18 cellular contexts compared by ENCODE assay signal in genomic region chr1:247421074-247421473, GRCh38. TPM values are rescaled to one million over a fixed set of nuclear protein-coding genes. Genes with fewer than 3 reads are reported as not detected.
DNase-seq lines count a peak whose midpoint lies in the region; ATAC-seq and TF ChIP-seq lines count a peak whose summit lies in the region.
"Had no signal": no experiment of that assay in that cellular context is flagged by ENCODE, and none has a peak within 500 bp of the region (broad histone marks: within the 10 kb centered on the region; RNA-seq: fewer than 3 reads in every experiment).

No MANE protein-coding gene starts in this region.

- H3K4me1 Mint-ChIP-seq in CD14-positive monocyte, result peaks cover 74% of the 10 kb centered on the region
- peaks cover 15 to 76% (median 51%) of the 10 kb centered on the region in 7 donors for H3K4me1 Mint-ChIP-seq in naive thymus-derived CD4-positive, alpha-beta T cell

- peaks cover 0 to 3% (median 0%) of the 10 kb centered on the region in 7 donors for H3K9me3 Mint-ChIP-seq in CD14-positive monocyte
- no peaks in the 10 kb centered on the region for H3K9me3 Mint-ChIP-seq in naive thymus-derived CD4-positive, alpha-beta T cell
- H3K9me3 Mint-ChIP-seq: stimulated activated memory B cell treated with anti-CD40 and anti-IgM and Interleukin-4, amounts not matched to agents 10 μg/mL and 1 μg/mL and 100 μg/mL, for 72 hours; T-helper 1 cell treated with Interleukin-12 subunit alpha and Interleukin-12 subunit beta and Interleukin-4 antibody, amounts not matched to agents 30 μg/mL and 1 μg/mL, for 36 hours had no signal

- peaks cover 0 to 32% (median 0%) of the 10 kb centered on the region in 3 experiments for H3K36me3 ChIP-seq in naive thymus-derived CD4-positive, alpha-beta T cell (ENCODE audit: control insufficient read depth in 2 of 3, insufficient read depth in 3 of 3, low read length in 3 of 3)
- H3K36me3 ChIP-seq in vagina (no peaks in the 10 kb centered on the region), esophagus squamous epithelium (no peaks in the 10 kb centered on the region)
- H3K36me3 ChIP-seq: colonic mucosa had no signal

- intact Hi-C loops in CD14-positive monocyte (cut with micrococcal nuclease) (loop anchor here (5.0 to 10.0 kb wide), 2 partner anchors 34 to 64 kb away; no protein-coding TSS in a partner anchor), vagina (cut with DNase I) (no loop called here), esophagus squamous epithelium (cut with DNase I) (no loop called here)
- intact Hi-C loops in naive thymus-derived CD4-positive, alpha-beta T cell (cut with micrococcal nuclease), result no loop called here

- DNase-seq in CD14-positive monocyte (ENCODE audit: low spot score) (peak; percentile 52), GM19240 (ENCODE audit: insufficient read length, low spot score) (no peak), NCI-H2081 (lab: John Stamatoyannopoulos, UW) (no peak), vagina (ENCODE audit: extremely low spot score in 2 of 2) (no peak), esophagus squamous epithelium (lab: John Stamatoyannopoulos, UW) (no peak)
- peak; percentile 19 for DNase-seq in activated T-helper 9 cell treated with anti-CD3 and anti-CD28 coated beads, Interleukin-2, amount 50 U/mL, for 16 hours (ENCODE audit: low read depth)
- DNase-seq in naive thymus-derived CD4-positive, alpha-beta T cell, result no peak
- DNase-seq: colonic mucosa, NCI-H1436, NCI-H526 treated with DMSO at 0.1 percent for 48 hours had no signal

- peak; percentile 52 for ATAC-seq in GM19351 (IDR thresholded peaks at IDR 0.05; ENCODE audit: unreplicated experiment)
- ATAC-seq in naive thymus-derived CD4-positive, alpha-beta T cell, result peak; percentile 60
- ATAC-seq: stimulated activated memory B cell treated with anti-CD40 and anti-IgM and Interleukin-4, amounts not matched to agents 10 μg/mL and 1 μg/mL and 100 μg/mL, for 72 hours had no signal

- H3K4me3 Mint-ChIP-seq in CD14-positive monocyte, result peak overlapping the region; percentile 92 to 95
- H3K4me3 Mint-ChIP-seq in naive thymus-derived CD4-positive, alpha-beta T cell, result peak overlapping the region in 8 of 10 donors; percentile 34 to 52 (median 42)
- H3K4me3 Mint-ChIP-seq: stimulated activated memory B cell treated with anti-CD40 and anti-IgM and Interleukin-4, amounts not matched to agents 10 μg/mL and 1 μg/mL and 100 μg/mL, for 72 hours; T-helper 1 cell treated with Interleukin-12 subunit alpha and Interleukin-12 subunit beta and Interleukin-4 antibody, amounts not matched to agents 30 μg/mL and 1 μg/mL, for 36 hours had no signal

- H3K27ac ChIP-seq in naive thymus-derived CD4-positive, alpha-beta T cell (ENCODE audit: low read depth, low read length), result no peak overlapping the region
- H3K27ac ChIP-seq in vagina (no peak overlapping the region), esophagus squamous epithelium (no peak overlapping the region)
- H3K27ac ChIP-seq: C4-2B, colonic mucosa had no signal

- POLR2A ChIA-PET in naive thymus-derived CD4-positive, alpha-beta T cell (lab: Charles Lee), result interaction anchor here (1.1 kb wide), 1 partner anchor 23 kb away, joined by 3 read pairs; no protein-coding TSS in a partner anchor

- peaks cover 85% of the 10 kb centered on the region in 2 donors for H3K36me3 Mint-ChIP-seq in CD14-positive monocyte
- peaks cover 2 to 62% (median 47%) of the 10 kb centered on the region in 5 donors for H3K36me3 Mint-ChIP-seq in naive thymus-derived CD4-positive, alpha-beta T cell

- TF ChIP-seq POLR2A in vagina (IDR thresholded peaks at IDR 0.05) (no peak), esophagus squamous epithelium (IDR thresholded peaks at IDR 0.05) (no peak)

- peaks cover 0 to 4% (median 0%) of the 10 kb centered on the region in 3 donors for H3K27me3 Mint-ChIP-seq in CD14-positive monocyte (ENCODE audit: low read depth in 3 of 3)
- H3K27me3 Mint-ChIP-seq in naive thymus-derived CD4-positive, alpha-beta T cell, result peaks cover 0 to 14% (median 0%) of the 10 kb centered on the region in 5 donors
- H3K27me3 Mint-ChIP-seq: stimulated activated memory B cell treated with anti-CD40 and anti-IgM and Interleukin-4, amounts not matched to agents 10 μg/mL and 1 μg/mL and 100 μg/mL, for 72 hours had no signal

- no peak for TF ChIP-seq CTCF in CD14-positive monocyte (IDR thresholded peaks at IDR 0.05)
- no peak for TF ChIP-seq CTCF in vagina (IDR thresholded peaks at IDR 0.05)
- TF ChIP-seq CTCF in esophagus squamous epithelium (IDR thresholded peaks at IDR 0.05), result no peak

- no peak overlapping the region for H3K4me3 ChIP-seq in naive thymus-derived CD4-positive, alpha-beta T cell (ENCODE audit: low read length)
- H3K4me3 ChIP-seq in vagina (no peak overlapping the region), esophagus squamous epithelium (no peak overlapping the region)
- H3K4me3 ChIP-seq: colonic mucosa had no signal

- peak overlapping the region; percentile 57 to 99 (median 88) for H3K27ac Mint-ChIP-seq in CD14-positive monocyte
- peak overlapping the region in 5 of 9 donors; percentile 11 to 63 (median 25) for H3K27ac Mint-ChIP-seq in naive thymus-derived CD4-positive, alpha-beta T cell
- H3K27ac Mint-ChIP-seq: stimulated activated memory B cell treated with anti-CD40 and anti-IgM and Interleukin-4, amounts not matched to agents 10 μg/mL and 1 μg/mL and 100 μg/mL, for 72 hours; T-helper 1 cell treated with Interleukin-12 subunit alpha and Interleukin-12 subunit beta and Interleukin-4 antibody, amounts not matched to agents 30 μg/mL and 1 μg/mL, for 36 hours had no signal

- H3K27me3 ChIP-seq in naive thymus-derived CD4-positive, alpha-beta T cell (ENCODE audit: control insufficient read depth in 2 of 2, insufficient read depth in 2 of 2, low read length in 2 of 2), result no peaks in the 10 kb centered on the region
- H3K27me3 ChIP-seq in vagina (no peaks in the 10 kb centered on the region), esophagus squamous epithelium (no peaks in the 10 kb centered on the region)
- H3K27me3 ChIP-seq: colonic mucosa had no signal

- H3K9me3 ChIP-seq in naive thymus-derived CD4-positive, alpha-beta T cell (ENCODE audit: control insufficient read depth in 2 of 3, low read length in 3 of 3), result no peaks in the 10 kb centered on the region
- H3K9me3 ChIP-seq in vagina, result no peaks in the 10 kb centered on the region
- H3K9me3 ChIP-seq in esophagus squamous epithelium, result no peaks in the 10 kb centered on the region
- H3K9me3 ChIP-seq: colonic mucosa had no signal

- peaks cover 9 to 22% of the 10 kb centered on the region in 2 donors for H3K4me1 ChIP-seq in naive thymus-derived CD4-positive, alpha-beta T cell (ENCODE audit: control insufficient read depth in 2 of 2, insufficient read depth in 2 of 2, low read length in 2 of 2)
- H3K4me1 ChIP-seq in vagina (no peaks in the 10 kb centered on the region), esophagus squamous epithelium (no peaks in the 10 kb centered on the region)
- H3K4me1 ChIP-seq: colonic mucosa had no signal

- WGBS in esophagus squamous epithelium, 2 donors, result 57 to 64% methylated on average over 2 of the region's 2 CpGs

- CTCF ChIA-PET in naive thymus-derived CD4-positive, alpha-beta T cell (lab: Charles Lee), result interaction anchor here (1.7 to 2.3 kb wide), 2 partner anchors 31 to 48 kb away, joined by 6 to 9 read pairs; no protein-coding TSS in a partner anchor

RNA-seq across cellular contexts. Expression of gene NLRP3, which starts 5.1 kb away (rescaled TPM):
- 10 to 100 TPM; 56.2 to 61.9 TPM for polyA plus RNA-seq in CD14-positive monocyte
- total RNA-seq in naive thymus-derived CD4-positive, alpha-beta T cell, result 10 to 100 TPM in 2 of 5 experiments, 1 to 10 TPM in 2, under 1 TPM in 1; 0.70 to 90.6 (median 4.6) TPM
- 1 to 10 TPM; 1.4 to 4.6 TPM for polyA plus RNA-seq in naive thymus-derived CD4-positive, alpha-beta T cell
- total RNA-seq in vagina, result 1.7 TPM
- 1 to 10 TPM in 3 of 4 donors, under 1 TPM in 1; 0.57 to 2.3 (median 1.8) TPM for total RNA-seq in esophagus squamous epithelium
- total RNA-seq: G401, myocyte, pulmonary artery endothelial cell had no signal

RNA-seq across cellular contexts. Expression of gene OR2B11, which starts 36.8 kb away (rescaled TPM):
- under 1 TPM; 0.09 to 0.21 TPM for polyA plus RNA-seq in CD14-positive monocyte
- total RNA-seq in naive thymus-derived CD4-positive, alpha-beta T cell, result not detected
- under 1 TPM in 1 of 2 donors, not detected in 1; 0.12 TPM for polyA plus RNA-seq in naive thymus-derived CD4-positive, alpha-beta T cell
- total RNA-seq in vagina (not detected), esophagus squamous epithelium (not detected)
- total RNA-seq: colonic mucosa, G401, myocyte, pulmonary artery endothelial cell had no signal
- polyA plus RNA-seq: esophagus had no signal

Comparison
In these comparisons a context has a peak if more than half of its experiments do, and no peak if none do; other contexts are left out.
1. DNase-seq: peak in CD14-positive monocyte (single experiment) and activated T-helper 9 cell treated with anti-CD3 and anti-CD28 coated beads, Interleukin-2, amount 50 U/mL, for 16 hours (single experiment); none in naive thymus-derived CD4-positive, alpha-beta T cell (0 of 9), GM19240 (single experiment), NCI-H2081 (0 of 2), vagina (0 of 2) and esophagus squamous epithelium (single experiment).
2. intact Hi-C loops: an anchor here in CD14-positive monocyte (5.0 to 10.0 kb wide); none called in naive thymus-derived CD4-positive, alpha-beta T cell, vagina and esophagus squamous epithelium.